In genomic region chr1:31239653-31240241, GRCh38 we compare ENCODE assay signal across 1 cellular context.
TF ChIP-seq lines count a peak whose summit lies in the region.

Gene NKAIN1 (minus strand): TSS chr1:31239887. CDS start chr1:31239547, 340 bp downstream.

TF ChIP-seq in K562, 482 proteins besides CTCF, POLR2A, EP300 and RAD21:
- TF ChIP-seq, protein P1, sequence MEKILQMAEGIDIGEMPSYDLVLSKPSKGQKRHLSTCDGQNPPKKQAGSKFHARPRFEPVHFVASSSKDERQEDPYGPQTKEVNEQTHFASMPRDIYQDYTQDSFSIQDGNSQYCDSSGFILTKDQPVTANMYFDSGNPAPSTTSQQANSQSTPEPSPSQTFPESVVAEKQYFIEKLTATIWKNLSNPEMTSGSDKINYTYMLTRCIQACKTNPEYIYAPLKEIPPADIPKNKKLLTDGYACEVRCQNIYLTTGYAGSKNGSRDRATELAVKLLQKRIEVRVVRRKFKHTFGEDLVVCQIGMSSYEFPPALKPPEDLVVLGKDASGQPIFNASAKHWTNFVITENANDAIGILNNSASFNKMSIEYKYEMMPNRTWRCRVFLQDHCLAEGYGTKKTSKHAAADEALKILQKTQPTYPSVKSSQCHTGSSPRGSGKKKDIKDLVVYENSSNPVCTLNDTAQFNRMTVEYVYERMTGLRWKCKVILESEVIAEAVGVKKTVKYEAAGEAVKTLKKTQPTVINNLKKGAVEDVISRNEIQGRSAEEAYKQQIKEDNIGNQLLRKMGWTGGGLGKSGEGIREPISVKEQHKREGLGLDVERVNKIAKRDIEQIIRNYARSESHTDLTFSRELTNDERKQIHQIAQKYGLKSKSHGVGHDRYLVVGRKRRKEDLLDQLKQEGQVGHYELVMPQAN (IDR thresholded peaks at IDR 0.05; ENCODE audit: borderline replicate concordance) = no peak
- TF ChIP-seq ZNF282 (CRISPR knock-in tag; IDR thresholded peaks at IDR 0.05) = no peak
- peak; percentile 71 for TF ChIP-seq ZFP36 (IDR thresholded peaks at IDR 0.05; ENCODE audit: low read depth, low read length, partially characterized antibody)
- TF ChIP-seq NCOA6 (IDR thresholded peaks at IDR 0.05) = no peak
- peak; percentile 55 for TF ChIP-seq RBM25 (IDR thresholded peaks at IDR 0.05; ENCODE audit: low read depth, low read length, severe bottlenecking)
